ENCODE assay signal across 9 cellular contexts in genomic region chr5:68406767-68407232, GRCh38.
DNase-seq lines count a peak whose midpoint lies in the region; ATAC-seq and TF ChIP-seq lines count a peak whose summit lies in the region.
"Had no signal": no experiment of that assay in that cellular context is flagged by ENCODE, and none has a peak within 500 bp of the region (broad histone marks: within the 10 kb centered on the region; RNA-seq: fewer than 3 reads in every experiment).

No MANE protein-coding gene starts in this region.

- intact Hi-C loops in upper lobe of right lung (cut with DNase I), result no loop called here

- H3K4me3 ChIP-seq in HUES48 (ENCODE audit: low read depth, low read length) (no peak overlapping the region), endodermal cell (ENCODE audit: low read length) (no peak overlapping the region), upper lobe of right lung (no peak overlapping the region)

- in situ Hi-C loops in GM13976 (cut with MboI; ENCODE audit: low sequenced_read_pairs, unreplicated experiment), result no loop called here

- H3K9me3 Mint-ChIP-seq in endodermal cell, result no peaks in the 10 kb centered on the region

- TF ChIP-seq CTCF in GM13976 (IDR thresholded peaks at IDR 0.05; ENCODE audit: borderline replicate concordance, control extremely low read depth, extremely low read depth, insufficient read depth, missing control alignments) (no peak), endodermal cell (conservative IDR thresholded peaks at IDR 0.05) (no peak), upper lobe of right lung (IDR thresholded peaks at IDR 0.05) (no peak)

- H3K4me1 ChIP-seq in HUES48 (ENCODE audit: control insufficient read depth, insufficient read depth, low read length) (peaks cover 34% of the 10 kb centered on the region), endodermal cell (ENCODE audit: control insufficient read depth, insufficient read depth, low read length) (no peaks in the 10 kb centered on the region), upper lobe of right lung (peaks cover 14% of the 10 kb centered on the region)

- no peaks in the 10 kb centered on the region for H3K36me3 ChIP-seq in HUES48 (ENCODE audit: control insufficient read depth, insufficient read depth, low read length)
- H3K36me3 ChIP-seq in endodermal cell (ENCODE audit: control insufficient read depth, insufficient read depth, low read length), result no peaks in the 10 kb centered on the region
- H3K36me3 ChIP-seq in upper lobe of right lung, result no peaks in the 10 kb centered on the region

- no peak overlapping the region for H3K27ac Mint-ChIP-seq in endodermal cell

- no peak overlapping the region for H3K4me3 Mint-ChIP-seq in endodermal cell

- no peaks in the 10 kb centered on the region for H3K27me3 Mint-ChIP-seq in endodermal cell (ENCODE audit: insufficient read depth)

- H3K4me1 Mint-ChIP-seq in endodermal cell, result peaks cover 6% of the 10 kb centered on the region

- H3K9me3 ChIP-seq in HUES48 (ENCODE audit: control insufficient read depth, insufficient read depth, low read length) (no peaks in the 10 kb centered on the region), endodermal cell (ENCODE audit: control insufficient read depth, low read length) (no peaks in the 10 kb centered on the region), upper lobe of right lung (no peaks in the 10 kb centered on the region)

- H3K9ac ChIP-seq in HUES48 (ENCODE audit: low read depth, low read length), result 0 out of 2 replicates have a peak overlapping the region, but pooled peaks have one; percentile 9
- no peak overlapping the region for H3K9ac ChIP-seq in endodermal cell (ENCODE audit: extremely low read depth, low read length, poor library complexity, severe bottlenecking)
- H3K9ac ChIP-seq: KMS-11 had no signal

- no peaks in the 10 kb centered on the region for H3K36me3 Mint-ChIP-seq in endodermal cell (ENCODE audit: low read depth)

- 80 to 83% methylated on average over 1 to 8 of the region's 8 CpGs for WGBS in endodermal cell (ENCODE audit: insufficient coverage in 1 of 2, insufficient read length in 1 of 2), 2 experiments

- H3K27me3 ChIP-seq in HUES48 (ENCODE audit: control insufficient read depth, insufficient read depth, low read length) (no peaks in the 10 kb centered on the region), endodermal cell (ENCODE audit: control insufficient read depth, insufficient read depth, low read length, poor library complexity, severe bottlenecking) (no peaks in the 10 kb centered on the region), upper lobe of right lung (no peaks in the 10 kb centered on the region)

- peak; percentile 90 for ATAC-seq in GM21528 (IDR thresholded peaks at IDR 0.05; ENCODE audit: low FRiP score, unreplicated experiment)
- peak; percentile 52 for ATAC-seq in upper lobe of right lung

- H3K27ac ChIP-seq in HUES48 (ENCODE audit: low read depth, low read length) (no peak overlapping the region), endodermal cell (ENCODE audit: low read depth, low read length) (no peak overlapping the region), upper lobe of right lung (no peak overlapping the region)
- H3K27ac ChIP-seq: KMS-11 had no signal

- DNase-seq in GM13976 (ENCODE audit: low spot score) (peak; percentile 50), endodermal cell (peak; percentile 49), upper lobe of right lung (no peak), SKM-1 (lab: John Stamatoyannopoulos, UW; ENCODE audit: unreplicated experiment) (no peak), AG08396 (ENCODE audit: low spot score) (no peak), NCI-H1105 treated with DMSO at 0.1 percent for 48 hours (lab: John Stamatoyannopoulos, UW) (no peak)

Comparison
In these comparisons a context has a peak if more than half of its experiments do, and no peak if none do; other contexts are left out.
1. DNase-seq: peak in GM13976 (single experiment) and endodermal cell (single experiment); none in upper lobe of right lung (single experiment), SKM-1 (single experiment), AG08396 (single experiment) and NCI-H1105 treated with DMSO at 0.1 percent for 48 hours (single experiment).